Comparison of ENCODE assay signal across 9 cellular contexts in genomic region chr3:87145553-87145952, GRCh38.
DNase-seq lines count a peak whose midpoint lies in the region; ATAC-seq and TF ChIP-seq lines count a peak whose summit lies in the region.
"Had no signal": no experiment of that assay in that cellular context is flagged by ENCODE, and none has a peak within 500 bp of the region (broad histone marks: within the 10 kb centered on the region; RNA-seq: fewer than 3 reads in every experiment).

No MANE protein-coding gene starts in this region.

- no peak for TF ChIP-seq EP300 in SK-N-SH (IDR thresholded peaks at IDR 0.05; ENCODE audit: borderline replicate concordance in 1 of 2, low read depth in 1 of 2, low read length in 1 of 2)

- H3K9ac ChIP-seq in SK-N-SH = no peak overlapping the region

- no peaks in the 10 kb centered on the region for H3K4me1 Mint-ChIP-seq in activated naive CD8-positive, alpha-beta T cell treated with anti-CD3 and anti-CD28 coated beads, Interleukin-2, amount 50 U/mL, for 24 hours
- no peaks in the 10 kb centered on the region for H3K4me1 Mint-ChIP-seq in activated naive CD8-positive, alpha-beta T cell treated with anti-CD3 and anti-CD28 coated beads for 36 hours
- H3K4me1 Mint-ChIP-seq: activated naive CD8-positive, alpha-beta T cell treated with anti-CD3 and anti-CD28 coated beads, Interleukin-2, amount 10 ng/mL, durations not matched to agents 7 days and 5 days had no signal

- H3K27me3 ChIP-seq in SK-N-SH (ENCODE audit: insufficient read depth) = no peaks in the 10 kb centered on the region

- no peak overlapping the region for H3K4me2 ChIP-seq in SK-N-SH

- no peaks in the 10 kb centered on the region for H3K9me3 ChIP-seq in SK-N-SH

- H3K27me3 Mint-ChIP-seq in activated naive CD8-positive, alpha-beta T cell treated with anti-CD3 and anti-CD28 coated beads, Interleukin-2, amount 50 U/mL, for 24 hours = no peaks in the 10 kb centered on the region
- peaks cover 4% of the 10 kb centered on the region for H3K27me3 Mint-ChIP-seq in activated naive CD8-positive, alpha-beta T cell treated with anti-CD3 and anti-CD28 coated beads for 36 hours
- H3K27me3 Mint-ChIP-seq: activated naive CD8-positive, alpha-beta T cell treated with anti-CD3 and anti-CD28 coated beads, Interleukin-2, amount 10 ng/mL, durations not matched to agents 7 days and 5 days had no signal

- no peaks in the 10 kb centered on the region for H3K9me2 ChIP-seq in SK-N-SH

- H3K4me1 ChIP-seq in SK-N-SH (ENCODE audit: control insufficient read depth in 1 of 2, insufficient read depth in 2 of 2, low read depth in 1 of 2, low read length in 1 of 2) = no peaks in the 10 kb centered on the region

- H3K79me2 ChIP-seq in SK-N-SH (ENCODE audit: insufficient read depth) = no peaks in the 10 kb centered on the region

- TF ChIP-seq RAD21 in SK-N-SH (IDR thresholded peaks at IDR 0.05; ENCODE audit: low read length) = 0 out of 2 replicates have a peak, but pooled peaks have one; percentile 6

- no peaks in the 10 kb centered on the region for H3K36me3 ChIP-seq in SK-N-SH (replicated peaks in 1 of 2; ENCODE audit: control insufficient read depth in 1 of 2, insufficient read depth in 2 of 2, low read length in 1 of 2)

- H3K4me3 ChIP-seq in SK-N-SH (ENCODE audit: low read depth in 2 of 2, low read length in 1 of 2) = no peak overlapping the region

- no peak overlapping the region for H3K4me3 Mint-ChIP-seq in activated naive CD8-positive, alpha-beta T cell treated with anti-CD3 and anti-CD28 coated beads, Interleukin-2, amount 50 U/mL, for 24 hours
- no peak overlapping the region for H3K4me3 Mint-ChIP-seq in activated naive CD8-positive, alpha-beta T cell treated with anti-CD3 and anti-CD28 coated beads for 36 hours
- H3K4me3 Mint-ChIP-seq: activated naive CD8-positive, alpha-beta T cell treated with anti-CD3 and anti-CD28 coated beads, Interleukin-2, amount 10 ng/mL, durations not matched to agents 7 days and 5 days had no signal

- no peaks in the 10 kb centered on the region for H3F3A ChIP-seq in SK-N-SH (replicated peaks; ENCODE audit: insufficient read depth)

- POLR2A ChIA-PET in SK-N-SH (lab: Yijun Ruan, JAX) = no interaction called here

- DNase-seq in activated naive CD8-positive, alpha-beta T cell treated with anti-CD3 and anti-CD28 coated beads, Interleukin-2, amount 50 U/mL, for 24 hours = peak; percentile 10
- no peak for DNase-seq in activated naive CD8-positive, alpha-beta T cell treated with anti-CD3 and anti-CD28 coated beads for 36 hours
- peak; percentile 8 for DNase-seq in SK-N-SH
- peak; percentile 12 to 23 for DNase-seq in lung microvascular endothelial cell (ENCODE audit: low read depth in 2 of 2)
- DNase-seq in NCI-H2081 (lab: John Stamatoyannopoulos, UW) = no peak
- DNase-seq: activated naive CD8-positive, alpha-beta T cell treated with anti-CD3 and anti-CD28 coated beads, Interleukin-2, amount 10 ng/mL, durations not matched to agents 7 days and 5 days had no signal

- H3K9me3 Mint-ChIP-seq in activated naive CD8-positive, alpha-beta T cell treated with anti-CD3 and anti-CD28 coated beads, Interleukin-2, amount 50 U/mL, for 24 hours = peaks cover 14% of the 10 kb centered on the region
- H3K9me3 Mint-ChIP-seq in activated naive CD8-positive, alpha-beta T cell treated with anti-CD3 and anti-CD28 coated beads for 36 hours = peaks cover 11% of the 10 kb centered on the region

- ATAC-seq in activated naive CD8-positive, alpha-beta T cell treated with anti-CD3 and anti-CD28 coated beads, Interleukin-2, amount 50 U/mL, for 24 hours = peak; percentile 36
- ATAC-seq in HG02798 (IDR thresholded peaks at IDR 0.05; ENCODE audit: poor library complexity, unreplicated experiment) (peak; percentile 80), esophagus mucosa (no peak), GM21619 (IDR thresholded peaks at IDR 0.05; ENCODE audit: unreplicated experiment) (no peak)

- CTCF ChIA-PET in SK-N-SH (lab: Yijun Ruan, JAX) = interaction anchor here (0.5 to 1.8 kb wide), 10 partner anchors 9 to 373 kb away, joined by 3 to 10 read pairs (median 4); no protein-coding TSS in a partner anchor

- no peak overlapping the region for H2AFZ ChIP-seq in SK-N-SH (ENCODE audit: low read depth)

- H4K20me1 ChIP-seq in SK-N-SH (ENCODE audit: insufficient read depth) = no peaks in the 10 kb centered on the region

- no peaks in the 10 kb centered on the region for H3K36me3 Mint-ChIP-seq in activated naive CD8-positive, alpha-beta T cell treated with anti-CD3 and anti-CD28 coated beads, Interleukin-2, amount 50 U/mL, for 24 hours (ENCODE audit: low read depth)
- peaks cover 2% of the 10 kb centered on the region for H3K36me3 Mint-ChIP-seq in activated naive CD8-positive, alpha-beta T cell treated with anti-CD3 and anti-CD28 coated beads for 36 hours
- H3K36me3 Mint-ChIP-seq: activated naive CD8-positive, alpha-beta T cell treated with anti-CD3 and anti-CD28 coated beads, Interleukin-2, amount 10 ng/mL, durations not matched to agents 7 days and 5 days had no signal

- H3K27ac Mint-ChIP-seq in activated naive CD8-positive, alpha-beta T cell treated with anti-CD3 and anti-CD28 coated beads, Interleukin-2, amount 50 U/mL, for 24 hours = no peak overlapping the region
- H3K27ac Mint-ChIP-seq in activated naive CD8-positive, alpha-beta T cell treated with anti-CD3 and anti-CD28 coated beads for 36 hours = no peak overlapping the region
- H3K27ac Mint-ChIP-seq: activated naive CD8-positive, alpha-beta T cell treated with anti-CD3 and anti-CD28 coated beads, Interleukin-2, amount 10 ng/mL, durations not matched to agents 7 days and 5 days had no signal

- peak; percentile 56 for TF ChIP-seq CTCF in SK-N-SH (IDR thresholded peaks at IDR 0.05)

- H3K27ac ChIP-seq in SK-N-SH (ENCODE audit: low read depth in 2 of 2, low read length in 1 of 2) = no peak overlapping the region

- WGBS in SK-N-SH (ENCODE audit: low lambda C conversion rate) = 16% methylated on average over 6 of the region's 6 CpGs

TF ChIP-seq in SK-N-SH, 30 proteins besides CTCF, POLR2A, EP300 and RAD21:
- TF ChIP-seq, protein P1, sequence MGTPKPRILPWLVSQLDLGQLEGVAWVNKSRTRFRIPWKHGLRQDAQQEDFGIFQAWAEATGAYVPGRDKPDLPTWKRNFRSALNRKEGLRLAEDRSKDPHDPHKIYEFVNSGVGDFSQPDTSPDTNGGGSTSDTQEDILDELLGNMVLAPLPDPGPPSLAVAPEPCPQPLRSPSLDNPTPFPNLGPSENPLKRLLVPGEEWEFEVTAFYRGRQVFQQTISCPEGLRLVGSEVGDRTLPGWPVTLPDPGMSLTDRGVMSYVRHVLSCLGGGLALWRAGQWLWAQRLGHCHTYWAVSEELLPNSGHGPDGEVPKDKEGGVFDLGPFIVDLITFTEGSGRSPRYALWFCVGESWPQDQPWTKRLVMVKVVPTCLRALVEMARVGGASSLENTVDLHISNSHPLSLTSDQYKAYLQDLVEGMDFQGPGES (IDR thresholded peaks at IDR 0.05; ENCODE audit: low read depth, low read length) = no peak
- TF ChIP-seq GATA2 (CRISPR knock-in tag; IDR thresholded peaks at IDR 0.05) (no peak), NFIC (IDR thresholded peaks at IDR 0.05; ENCODE audit: borderline replicate concordance) (no peak), ZBTB33 (IDR thresholded peaks at IDR 0.05; ENCODE audit: borderline replicate concordance, low read depth) (no peak), SMC3 (IDR thresholded peaks at IDR 0.05; ENCODE audit: low read depth, low read length) (0 out of 2 replicates have a peak, but pooled peaks have one; percentile 18), POLR2AphosphoS5 (IDR thresholded peaks at IDR 0.05; ENCODE audit: low read depth, low read length) (no peak)

Comparison
In these comparisons a context has a peak if more than half of its experiments do, and no peak if none do; other contexts are left out.
1. DNase-seq: peak in activated naive CD8-positive, alpha-beta T cell treated with anti-CD3 and anti-CD28 coated beads, Interleukin-2, amount 50 U/mL, for 24 hours (single experiment), SK-N-SH (single experiment) and lung microvascular endothelial cell (2 of 2); none in activated naive CD8-positive, alpha-beta T cell treated with anti-CD3 and anti-CD28 coated beads for 36 hours (single experiment) and NCI-H2081 (0 of 2).
2. ATAC-seq: peak in activated naive CD8-positive, alpha-beta T cell treated with anti-CD3 and anti-CD28 coated beads, Interleukin-2, amount 50 U/mL, for 24 hours (single experiment) and HG02798 (single experiment); none in esophagus mucosa (single experiment) and GM21619 (single experiment).